ENCODE assay signal across 8 cellular contexts in genomic region chr22:45310331-45311032, GRCh38. TPM values are rescaled to one million over a fixed set of nuclear protein-coding genes. Genes with fewer than 3 reads are reported as not detected.
DNase-seq lines count a peak whose midpoint lies in the region; ATAC-seq and TF ChIP-seq lines count a peak whose summit lies in the region.

No MANE protein-coding gene starts in this region.

- intact Hi-C loops in body of pancreas (cut with DNase I), result no loop called here
- intact Hi-C loops in lower lobe of right lung (cut with DNase I), result no loop called here

- H3K4me3 ChIP-seq in AG04450 (ENCODE audit: low read depth, low read length) (peak overlapping the region; percentile 78), body of pancreas (peak overlapping the region; percentile 59 to 93), lower lobe of right lung (peak overlapping the region; percentile 94), upper lobe of left lung (peak overlapping the region; percentile 88 to 99 (median 96))
- H3K4me3 ChIP-seq in Jurkat, Clone E6-1 (ENCODE audit: low read length), result peak overlapping the region; percentile 76

- TF ChIP-seq CTCF in AG04450 (IDR thresholded peaks at IDR 0.05; ENCODE audit: low read depth, low read length) (no peak), body of pancreas (IDR thresholded peaks at IDR 0.05) (no peak), lower lobe of right lung (IDR thresholded peaks at IDR 0.05) (no peak), upper lobe of left lung (IDR thresholded peaks at IDR 0.05) (no peak)

- 4 to 6% methylated on average over 8 to 33 of the region's 35 CpGs for WGBS in body of pancreas, 2 donors
- 2 to 4% methylated on average over 3 to 33 of the region's 35 CpGs for WGBS in upper lobe of left lung, 2 donors

- POLR2A ChIA-PET in AG04450 (lab: Yijun Ruan, JAX), result no interaction called here

- CTCF ChIA-PET in AG04450 (lab: Charles Lee), result no interaction called here

- DNase-seq in AG04450 (ENCODE audit: low read depth, low spot score), result no peak
- DNase-seq in Jurkat, Clone E6-1 (ENCODE audit: low read depth, low spot score), result no peak
- peak in 2 of 4 donors; percentile 23 to 33 for DNase-seq in body of pancreas
- peak; percentile 62 for DNase-seq in lower lobe of right lung
- DNase-seq in upper lobe of left lung, result peak in 1 of 2 donors; percentile 79
- no peak for DNase-seq in NCI-H2029 (lab: John Stamatoyannopoulos, UW)

- H3K27ac ChIP-seq in AG04450 (ENCODE audit: low read depth, low read length) (no peak overlapping the region), body of pancreas (peak overlapping the region; percentile 17 to 83 (median 72)), lower lobe of right lung (peak overlapping the region; percentile 77), upper lobe of left lung (peak overlapping the region; percentile 63 to 91 (median 84))

- no peak for ATAC-seq in body of pancreas
- peak in 1 of 2 donors; percentile 0 for ATAC-seq in lower lobe of right lung
- ATAC-seq in upper lobe of left lung (ENCODE audit: low FRiP score in 2 of 2), result no peak
- no peak for ATAC-seq in HG02763 (IDR thresholded peaks at IDR 0.05; ENCODE audit: unreplicated experiment)
- no peak for ATAC-seq in GM18519 (IDR thresholded peaks at IDR 0.05; ENCODE audit: low FRiP score, unreplicated experiment)

- TF ChIP-seq POLR2A in body of pancreas (IDR thresholded peaks at IDR 0.05) (no peak), upper lobe of left lung (IDR thresholded peaks at IDR 0.05) (no peak)

- H3K36me3 ChIP-seq in body of pancreas (replicated peaks in 1 of 2; ENCODE audit: insufficient read depth in 1 of 2, low read depth in 2 of 2) (no peaks in the 10 kb centered on the region), lower lobe of right lung (no peaks in the 10 kb centered on the region), upper lobe of left lung (no peaks in the 10 kb centered on the region)

- H3K4me1 ChIP-seq in body of pancreas (peaks cover 31% of the 10 kb centered on the region), lower lobe of right lung (peaks cover 32% of the 10 kb centered on the region), upper lobe of left lung (peaks cover 19 to 35% (median 21%) of the 10 kb centered on the region in 4 donors)

- no peaks in the 10 kb centered on the region; the same call in 1 of the 2 replicates for H3K9me3 ChIP-seq in AG04450 (ENCODE audit: control insufficient read depth, insufficient read depth, low read length)
- no peaks in the 10 kb centered on the region for H3K9me3 ChIP-seq in body of pancreas
- H3K9me3 ChIP-seq in lower lobe of right lung, result no peaks in the 10 kb centered on the region
- H3K9me3 ChIP-seq in upper lobe of left lung, result no peaks in the 10 kb centered on the region

- no peak for TF ChIP-seq EP300 in upper lobe of left lung (IDR thresholded peaks at IDR 0.05)

- no peaks in the 10 kb centered on the region for H3K27me3 ChIP-seq in AG04450 (ENCODE audit: control insufficient read depth, insufficient read depth, low read length)
- no peaks in the 10 kb centered on the region for H3K27me3 ChIP-seq in body of pancreas
- H3K27me3 ChIP-seq in lower lobe of right lung (ENCODE audit: low read depth), result no peaks in the 10 kb centered on the region
- no peaks in the 10 kb centered on the region for H3K27me3 ChIP-seq in upper lobe of left lung

RNA-seq across cellular contexts. Expression of gene FAM118A, which starts 0.7 kb away (rescaled TPM):
- polyA plus RNA-seq in AG04450 (2011; rRNA removed), result 22.6 and 23.3 TPM in 2 replicates
- 22.9 and 25.2 TPM in 2 replicates for polyA minus RNA-seq in AG04450 (2011; rRNA and poly(A)+ RNA removed)
- polyA plus RNA-seq in Jurkat, Clone E6-1 (2012; ENCODE audit: insufficient read depth, insufficient read length), result 29.1 TPM
- total RNA-seq in body of pancreas (100 to 1,000 TPM in 1 of 2 donors, 10 to 100 TPM in 1; 13.0 to 149 TPM), lower lobe of right lung (19.8 TPM), upper lobe of left lung (100 to 1,000 TPM in 2 of 6 donors, 10 to 100 TPM in 3, 1 to 10 TPM in 1; 9.2 to 161 (median 27.6) TPM)

RNA-seq across cellular contexts. Expression of gene UPK3A, which starts 25.7 kb away (rescaled TPM):
- polyA plus RNA-seq in AG04450 (2011; rRNA removed), result not detected in 2 replicates
- polyA minus RNA-seq in AG04450 (2011; rRNA and poly(A)+ RNA removed), result not detected in 2 replicates
- not detected for polyA plus RNA-seq in Jurkat, Clone E6-1 (2012; ENCODE audit: insufficient read depth, insufficient read length)
- total RNA-seq in body of pancreas, result not detected
- not detected for total RNA-seq in lower lobe of right lung
- under 1 TPM in 1 of 6 donors, not detected in 5; 0.44 TPM for total RNA-seq in upper lobe of left lung
